Comparison of ENCODE assay signal across 20 cellular contexts in genomic region chr17:50613596-50613995, GRCh38. TPM values are rescaled to one million over a fixed set of nuclear protein-coding genes. Genes with fewer than 3 reads are reported as not detected.
DNase-seq lines count a peak whose midpoint lies in the region; ATAC-seq and TF ChIP-seq lines count a peak whose summit lies in the region.
"Had no signal": no experiment of that assay in that cellular context is flagged by ENCODE, and none has a peak within 500 bp of the region (broad histone marks: within the 10 kb centered on the region; RNA-seq: fewer than 3 reads in every experiment).

No MANE protein-coding gene starts in this region.

- intact Hi-C loops in heart right ventricle (cut with DNase I): loop anchor here in 8 of 10 donors (2.0 to 5.0 kb wide), 3 partner anchors 61 to 131 kb away; no protein-coding TSS in a partner anchor
- intact Hi-C loops in Right ventricle myocardium inferior (cut with DNase I): loop anchor here (1.0 kb wide), 1 partner anchor 62 kb away; no protein-coding TSS in a partner anchor
- intact Hi-C loops in left ventricle myocardium superior (cut with micrococcal nuclease): no loop called here
- intact Hi-C loops in esophagus squamous epithelium (cut with DNase I): no loop called here

- TF ChIP-seq CTCF in heart right ventricle (IDR thresholded peaks at IDR 0.05): peak in 7 of 9 donors; percentile 24 to 64 (median 54)
- no peak for TF ChIP-seq CTCF in esophagus squamous epithelium (IDR thresholded peaks at IDR 0.05)

- H3K27me3 ChIP-seq in heart right ventricle (peaks cover 0 to 25% (median 6%) of the 10 kb centered on the region in 7 donors), esophagus squamous epithelium (peaks cover 0 to 34% (median 0%) of the 10 kb centered on the region in 4 donors)
- H3K27me3 ChIP-seq: tibial nerve had no signal

- ATAC-seq in heart right ventricle (peak in 3 of 8 donors; percentile 41 to 63 (median 57)), Right ventricle myocardium inferior (no peak), left ventricle myocardium superior (peak; percentile 52)
- ATAC-seq: left colon; mucosa of descending colon; right cardiac atrium; stimulated activated naive CD8-positive, alpha-beta T cell treated with anti-CD3 and anti-CD28 coated beads, Interleukin-15, Interleukin-2, amounts not matched to agents 100 U/mL and 50 U/mL, for 24 hours had no signal

- peaks cover 0 to 15% (median 0%) of the 10 kb centered on the region in 9 donors for H3K4me1 ChIP-seq in heart right ventricle
- H3K4me1 ChIP-seq in esophagus squamous epithelium: peaks cover 4 to 26% (median 5%) of the 10 kb centered on the region in 3 donors

- DNase-seq in heart right ventricle: no peak
- DNase-seq in Right ventricle myocardium inferior (ENCODE audit: missing footprints): no peak
- peak; percentile 9 for DNase-seq in SK-MEL-5 (ENCODE audit: low read depth, low spot score)
- no peak for DNase-seq in left ventricle myocardium superior
- no peak for DNase-seq in C1 segment of cervical spinal cord (lab: John Stamatoyannopoulos, UW)
- DNase-seq in SIG-M5 treated with dmso at 0.1 percent for 504 hours (lab: John Stamatoyannopoulos, UW; ENCODE audit: unreplicated experiment): no peak
- no peak for DNase-seq in germinal center (ENCODE audit: low spot score)
- no peak for DNase-seq in esophagus squamous epithelium (lab: John Stamatoyannopoulos, UW)
- DNase-seq: activated CD4-positive, alpha-beta T cell treated with anti-CD3 and anti-CD28 coated beads, Interleukin-2, amount 50 U/mL, for 1 hour; activated naive CD4-positive, alpha-beta T cell; foreskin fibroblast; left colon; mucosa of descending colon; NCI-H1092; NCI-H526 treated with DMSO at 0.1 percent for 48 hours; PC-9; stimulated activated naive CD8-positive, alpha-beta T cell treated with anti-CD3 and anti-CD28 coated beads, Interleukin-15, Interleukin-2, amounts not matched to agents 100 U/mL and 50 U/mL, for 24 hours had no signal

- no peak for TF ChIP-seq POLR2A in esophagus squamous epithelium (IDR thresholded peaks at IDR 0.05)

- H3K27ac ChIP-seq in heart right ventricle: no peak overlapping the region
- H3K27ac ChIP-seq in esophagus squamous epithelium: no peak overlapping the region
- H3K27ac ChIP-seq: PC-9, tibial nerve had no signal

- in situ Hi-C loops in SK-MEL-5 (cut with HindIII; ENCODE audit: low pct_unique_long_range_greater_than_20kb, low sequenced_read_pairs): no loop called here

- H3K4me3 ChIP-seq in heart right ventricle (no peak overlapping the region), esophagus squamous epithelium (no peak overlapping the region)
- H3K4me3 ChIP-seq: mucosa of descending colon, PC-9, tibial nerve had no signal

- no peaks in the 10 kb centered on the region for H3K36me3 ChIP-seq in heart right ventricle
- H3K36me3 ChIP-seq in esophagus squamous epithelium: no peaks in the 10 kb centered on the region
- H3K36me3 ChIP-seq: tibial nerve had no signal

- H3K9me3 ChIP-seq in heart right ventricle (no peaks in the 10 kb centered on the region), esophagus squamous epithelium (no peaks in the 10 kb centered on the region)
- H3K9me3 ChIP-seq: mucosa of descending colon, tibial nerve had no signal

- WGBS in heart right ventricle, 2 donors: 33 to 52% methylated on average over 13 of the region's 13 CpGs
- 32 to 72% methylated on average over 2 to 11 of the region's 13 CpGs for WGBS in esophagus squamous epithelium, 2 donors

RNA-seq across cellular contexts. Expression of gene ABCC3, which starts 21.1 kb away (rescaled TPM):
- total RNA-seq in heart right ventricle (1 to 10 TPM in 6 of 10 donors, under 1 TPM in 3, not detected in 1; 0.23 to 5.7 (median 1.1) TPM), Right ventricle myocardium inferior (0.68 TPM), left ventricle myocardium superior (0.37 TPM), esophagus squamous epithelium (10 to 100 TPM; 19.6 to 93.7 (median 34.1) TPM)
- 1 to 10 TPM in 1 of 2 donors, under 1 TPM in 1; 0.41 to 2.0 TPM for polyA plus RNA-seq in heart right ventricle
- total RNA-seq in SK-MEL-5 (2014; rRNA removed; shearing (Covaris generic)): not detected in 2 replicates
- 0.01 and 0.06 TPM in 2 replicates for polyA plus RNA-seq in SK-MEL-5 (2015; cell fraction: cytosol; rRNA removed)
- 0.07 and 5.5 TPM in 2 replicates for polyA plus RNA-seq in SK-MEL-5 (2015; cell fraction: nucleus; rRNA removed)
- total RNA-seq: G401 had no signal

RNA-seq across cellular contexts. Expression of gene CACNA1G, which starts 53.1 kb away (rescaled TPM):
- under 1 TPM; 0.14 to 0.46 (median 0.27) TPM for total RNA-seq in heart right ventricle
- under 1 TPM; 0.04 to 0.22 TPM for polyA plus RNA-seq in heart right ventricle
- 0.38 TPM for total RNA-seq in Right ventricle myocardium inferior
- not detected in 2 replicates for total RNA-seq in SK-MEL-5 (2014; rRNA removed; shearing (Covaris generic))
- polyA plus RNA-seq in SK-MEL-5 (2015; cell fraction: cytosol; rRNA removed): 0.01 and 0.03 TPM in 2 replicates
- 0.17 TPM in 1 of 2 replicates, not detected in the other for polyA plus RNA-seq in SK-MEL-5 (2015; cell fraction: nucleus; rRNA removed)
- total RNA-seq in left ventricle myocardium superior: 0.25 TPM
- under 1 TPM in 3 of 4 donors, not detected in 1; 0.11 to 0.38 (median 0.13) TPM for total RNA-seq in esophagus squamous epithelium

Comparison
In these comparisons a context has a peak if more than half of its experiments do, and no peak if none do; other contexts are left out.
1. intact Hi-C loops: an anchor here in heart right ventricle (2.0 to 5.0 kb wide) and Right ventricle myocardium inferior (1.0 kb wide); none called in left ventricle myocardium superior and esophagus squamous epithelium.
2. CTCF ChIP-seq: peak in heart right ventricle (7 of 9); none in esophagus squamous epithelium (0 of 6).